Comparison of ENCODE assay signal across 21 cellular contexts in the genomic region with DNA sequence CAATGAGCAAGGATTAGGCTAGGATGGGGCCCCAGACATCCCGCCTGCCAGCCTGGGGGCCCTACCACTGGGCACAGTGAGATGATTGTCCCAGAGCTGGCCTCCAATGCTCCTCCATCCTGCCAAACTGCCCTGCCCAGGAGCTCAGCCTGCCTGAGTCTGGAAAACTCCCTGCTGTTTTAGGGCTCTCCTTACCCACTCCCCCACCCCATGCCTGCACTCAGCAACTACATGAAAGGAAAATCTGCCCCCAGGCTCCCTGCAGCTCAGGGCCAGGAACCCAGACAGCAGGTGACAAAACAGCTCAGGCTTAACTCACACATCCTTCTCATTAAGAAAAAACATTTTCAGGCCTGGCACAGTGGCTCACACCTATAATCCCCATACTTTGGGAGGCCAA. TPM values are rescaled to one million over a fixed set of nuclear protein-coding genes. Genes with fewer than 3 reads are reported as not detected.
DNase-seq lines count a peak whose midpoint lies in the region; ATAC-seq and TF ChIP-seq lines count a peak whose summit lies in the region.
"Had no signal": no experiment of that assay in that cellular context is flagged by ENCODE, and none has a peak within 500 bp of the region (broad histone marks: within the 10 kb centered on the region; RNA-seq: fewer than 3 reads in every experiment).

No MANE protein-coding gene starts in this region.

- H3K36me3 Mint-ChIP-seq in activated T-helper 1 cell treated with anti-CD3 and anti-CD28 coated beads, Interleukin-12 subunit alpha, Interleukin-12 subunit beta, Interleukin-2, Interleukin-4 antibody, amounts not matched to agents 30 ng/mL and 10 ng/mL and 1 ng/mL, durations not matched to agents 14 hours and 24 hours and 36 hours (ENCODE audit: low read depth), result no peaks in the 10 kb centered on the region
- H3K36me3 Mint-ChIP-seq in nephron progenitor cell (ENCODE audit: low read depth), result no peaks in the 10 kb centered on the region

- H3K9me3 ChIP-seq in DND-41 (ENCODE audit: insufficient read depth, low read length, severe bottlenecking), result no peaks in the 10 kb centered on the region
- H3K9me3 ChIP-seq: neutrophil, stomach, upper lobe of right lung had no signal

- peak overlapping the region; percentile 2 for H3K27ac Mint-ChIP-seq in activated T-helper 1 cell treated with anti-CD3 and anti-CD28 coated beads, Interleukin-12 subunit alpha, Interleukin-12 subunit beta, Interleukin-2, Interleukin-4 antibody, amounts not matched to agents 30 ng/mL and 10 ng/mL and 1 ng/mL, durations not matched to agents 14 hours and 24 hours and 36 hours
- peak overlapping the region; percentile 52 for H3K27ac Mint-ChIP-seq in nephron progenitor cell
- H3K27ac Mint-ChIP-seq: dendritic cell treated with granulocyte-macrophage colony-stimulating factor and Interleukin-4, amounts not matched to agents 40 ng/mL and 50 ng/mL, for 4 days; HFFc6 had no signal

- DNase-seq in DND-41 (no peak), nephron progenitor cell (no peak), DMS 273 (lab: John Stamatoyannopoulos, UW; ENCODE audit: unreplicated experiment) (no peak)
- no peak for DNase-seq in activated T-helper 1 cell treated with anti-CD3 and anti-CD28 coated beads, Interleukin-12 subunit alpha, Interleukin-12 subunit beta, Interleukin-2, Interleukin-4 antibody, amounts not matched to agents 30 ng/mL and 10 ng/mL and 1 ng/mL, durations not matched to agents 14 hours and 24 hours and 36 hours (ENCODE audit: low spot score)
- no peak for DNase-seq in stimulated activated CD4-positive, alpha-beta T cell treated with anti-CD3 and anti-CD28 coated beads, Interleukin-15, amount 100 ng/mL, for 24 hours
- DNase-seq: activated gamma-delta T cell treated with Interleukin-2 at 50 U/mL for 16 hours; amniotic stem cell; HFFc6; NCI-H187; NCI-H524; SHP77 treated with DMSO at 0.1 percent for 48 hours; small intestine; stimulated activated CD4-positive, alpha-beta T cell treated with anti-CD3 and anti-CD28 coated beads, Interleukin-2, amount 100 ng/mL, for 48 hours; stomach; upper lobe of right lung had no signal

- H3K36me3 ChIP-seq in DND-41 (ENCODE audit: insufficient read depth, low read length), result no peaks in the 10 kb centered on the region
- H3K36me3 ChIP-seq in KMS-11 (ENCODE audit: insufficient read depth), result no peaks in the 10 kb centered on the region
- H3K36me3 ChIP-seq: cardiac muscle cell, neutrophil, stomach, upper lobe of right lung had no signal

- H3K27ac ChIP-seq in DND-41 (ENCODE audit: low read length), result peak overlapping the region; percentile 23; the same call in 1 of the 2 replicates
- H3K27ac ChIP-seq in KMS-11, result no peak overlapping the region
- H3K27ac ChIP-seq: cardiac muscle cell, neutrophil, stomach, upper lobe of right lung had no signal

- H4K20me1 ChIP-seq in DND-41 (ENCODE audit: insufficient read depth, low read length), result no peaks in the 10 kb centered on the region
- H4K20me1 ChIP-seq in KMS-11 (ENCODE audit: insufficient read depth), result no peaks in the 10 kb centered on the region

- peaks cover 3% of the 10 kb centered on the region for H3K27me3 Mint-ChIP-seq in activated T-helper 1 cell treated with anti-CD3 and anti-CD28 coated beads, Interleukin-12 subunit alpha, Interleukin-12 subunit beta, Interleukin-2, Interleukin-4 antibody, amounts not matched to agents 30 ng/mL and 10 ng/mL and 1 ng/mL, durations not matched to agents 14 hours and 24 hours and 36 hours (ENCODE audit: insufficient read depth)
- peaks cover 10% of the 10 kb centered on the region for H3K27me3 Mint-ChIP-seq in nephron progenitor cell (ENCODE audit: low read depth, poor library complexity)
- H3K27me3 Mint-ChIP-seq: IgD-negative memory B cell had no signal

- TF ChIP-seq CTCF in DND-41 (IDR thresholded peaks at IDR 0.05; ENCODE audit: borderline replicate concordance, extremely low read depth, low read length, poor library complexity, severe bottlenecking), result no peak
- no peak for TF ChIP-seq CTCF in KMS-11 (conservative IDR thresholded peaks at IDR 0.05; ENCODE audit: low read depth, low read length)
- TF ChIP-seq CTCF in nephron progenitor cell (IDR thresholded peaks at IDR 0.05), result no peak

- H3K27me3 ChIP-seq in DND-41 (ENCODE audit: insufficient read depth, low read length, poor library complexity) (no peaks in the 10 kb centered on the region), KMS-11 (ENCODE audit: insufficient read depth, low read depth) (no peaks in the 10 kb centered on the region)
- H3K27me3 ChIP-seq: cardiac muscle cell, upper lobe of right lung had no signal

- no peaks in the 10 kb centered on the region for H3K4me1 Mint-ChIP-seq in activated T-helper 1 cell treated with anti-CD3 and anti-CD28 coated beads, Interleukin-12 subunit alpha, Interleukin-12 subunit beta, Interleukin-2, Interleukin-4 antibody, amounts not matched to agents 30 ng/mL and 10 ng/mL and 1 ng/mL, durations not matched to agents 14 hours and 24 hours and 36 hours (ENCODE audit: low read depth)
- H3K4me1 Mint-ChIP-seq in nephron progenitor cell, result peaks cover 16% of the 10 kb centered on the region

- H3K9ac ChIP-seq in DND-41 (ENCODE audit: low read depth, low read length), result no peak overlapping the region
- H3K9ac ChIP-seq in KMS-11, result no peak overlapping the region

- intact Hi-C loops in activated T-helper 1 cell treated with anti-CD3 and anti-CD28 coated beads, Interleukin-12 subunit alpha, Interleukin-12 subunit beta, Interleukin-2, Interleukin-4 antibody, amounts not matched to agents 30 ng/mL and 10 ng/mL and 1 ng/mL, durations not matched to agents 14 hours and 24 hours and 36 hours (cut with micrococcal nuclease), result no loop called here

- no peaks in the 10 kb centered on the region for H3K9me3 Mint-ChIP-seq in activated T-helper 1 cell treated with anti-CD3 and anti-CD28 coated beads, Interleukin-12 subunit alpha, Interleukin-12 subunit beta, Interleukin-2, Interleukin-4 antibody, amounts not matched to agents 30 ng/mL and 10 ng/mL and 1 ng/mL, durations not matched to agents 14 hours and 24 hours and 36 hours
- H3K9me3 Mint-ChIP-seq in nephron progenitor cell, result no peaks in the 10 kb centered on the region
- H3K9me3 Mint-ChIP-seq: dendritic cell treated with granulocyte-macrophage colony-stimulating factor and Interleukin-4, amounts not matched to agents 40 ng/mL and 50 ng/mL, for 4 days; HFFc6; IgD-negative memory B cell had no signal

- ATAC-seq in DND-41 (ENCODE audit: insufficient read depth, low read depth) (peak; percentile 49; the same call in 2 of the 3 replicates), HG03442 (IDR thresholded peaks at IDR 0.05; ENCODE audit: unreplicated experiment) (no peak)
- ATAC-seq: upper lobe of right lung had no signal

- no peak overlapping the region for H3K4me3 Mint-ChIP-seq in activated T-helper 1 cell treated with anti-CD3 and anti-CD28 coated beads, Interleukin-12 subunit alpha, Interleukin-12 subunit beta, Interleukin-2, Interleukin-4 antibody, amounts not matched to agents 30 ng/mL and 10 ng/mL and 1 ng/mL, durations not matched to agents 14 hours and 24 hours and 36 hours
- H3K4me3 Mint-ChIP-seq in nephron progenitor cell, result no peak overlapping the region
- H3K4me3 Mint-ChIP-seq: dendritic cell treated with granulocyte-macrophage colony-stimulating factor and Interleukin-4, amounts not matched to agents 40 ng/mL and 50 ng/mL, for 4 days; HFFc6; IgD-negative memory B cell had no signal

- H3K4me2 ChIP-seq in DND-41 (ENCODE audit: insufficient read depth, low read length), result no peak overlapping the region
- 0 out of 2 replicates have a peak overlapping the region, but pooled peaks have one; percentile 1 for H3K4me2 ChIP-seq in KMS-11

- H3K4me3 ChIP-seq in DND-41 (ENCODE audit: low read depth in 1 of 2, low read length in 2 of 2), result no peak overlapping the region
- no peak overlapping the region for H3K4me3 ChIP-seq in KMS-11 (IDR thresholded peaks at IDR 0.05; ENCODE audit: insufficient read depth, low read depth, low read length)
- H3K4me3 ChIP-seq: cardiac muscle cell, stomach, upper lobe of right lung had no signal

- H3K4me1 ChIP-seq in DND-41 (ENCODE audit: insufficient read depth, low read length) (peaks cover 14% of the 10 kb centered on the region), KMS-11 (ENCODE audit: low read depth, poor library complexity, severe bottlenecking) (peaks cover 13% of the 10 kb centered on the region)
- H3K4me1 ChIP-seq: stomach, upper lobe of right lung had no signal

- H3K79me2 ChIP-seq in DND-41 (ENCODE audit: insufficient read depth, low read length) (no peaks in the 10 kb centered on the region), KMS-11 (ENCODE audit: insufficient read depth, low read depth) (no peaks in the 10 kb centered on the region)

- H2AFZ ChIP-seq in DND-41 (ENCODE audit: low read depth, low read length) (no peak overlapping the region), KMS-11 (ENCODE audit: low read depth) (no peak overlapping the region)

RNA-seq across cellular contexts. Expression of gene IQSEC1, which starts 15.6 kb away (rescaled TPM):
- total RNA-seq in activated T-helper 1 cell treated with anti-CD3 and anti-CD28 coated beads, Interleukin-12 subunit alpha, Interleukin-12 subunit beta, Interleukin-2, Interleukin-4 antibody, amounts not matched to agents 30 ng/mL and 10 ng/mL and 1 ng/mL, durations not matched to agents 14 hours and 24 hours and 36 hours, result 24.9 and 31.4 TPM in 2 replicates
